ENCODE assay signal across 19 cellular contexts in the genomic region with DNA sequence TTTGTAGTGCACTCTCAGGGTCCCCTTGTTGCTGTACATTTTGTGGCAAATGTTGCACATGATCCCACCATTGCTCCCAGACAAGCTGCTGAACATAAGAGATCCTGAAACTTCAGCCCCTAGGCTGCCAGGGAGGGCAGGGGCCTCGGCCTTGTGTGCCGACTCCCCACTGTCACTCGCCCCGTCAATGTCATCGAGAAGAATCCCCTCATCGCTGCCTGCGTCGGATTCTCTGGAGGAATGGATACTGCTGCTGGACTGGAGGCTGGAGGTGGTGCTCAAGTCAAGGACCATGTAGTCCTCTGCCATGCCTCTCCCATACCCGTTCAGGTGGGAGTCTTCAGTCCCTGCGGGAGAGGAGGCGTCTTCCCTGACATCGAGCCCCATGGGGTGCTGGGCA.
DNase-seq lines count a peak whose midpoint lies in the region; ATAC-seq and TF ChIP-seq lines count a peak whose summit lies in the region.
"Had no signal": no experiment of that assay in that cellular context is flagged by ENCODE, and none has a peak within 500 bp of the region (broad histone marks: within the 10 kb centered on the region; RNA-seq: fewer than 3 reads in every experiment).

No MANE protein-coding gene starts in this region.

- peak overlapping the region; percentile 50 for H2BK12ac ChIP-seq in neuronal stem cell (ENCODE audit: low read length)

- peak overlapping the region; percentile 76 for H2AK5ac ChIP-seq in neuronal stem cell (ENCODE audit: low read depth, low read length)

- TF ChIP-seq EP300 in SK-N-SH (IDR thresholded peaks at IDR 0.05; ENCODE audit: borderline replicate concordance in 1 of 2, low read depth in 1 of 2, low read length in 1 of 2) = no peak
- TF ChIP-seq EP300 in esophagus muscularis mucosa (IDR thresholded peaks at IDR 0.05) = no peak

- H3K79me2 ChIP-seq in SK-N-SH (ENCODE audit: insufficient read depth) = peaks cover 8% of the 10 kb centered on the region

- CTCF ChIA-PET in SK-N-SH (lab: Yijun Ruan, JAX) = no interaction called here

- H3K4me2 ChIP-seq in SK-N-SH = no peak overlapping the region
- no peak overlapping the region for H3K4me2 ChIP-seq in neuronal stem cell (ENCODE audit: insufficient read depth, low read length, poor library complexity, severe bottlenecking)
- H3K4me2 ChIP-seq: A549; BLaER1 treated with 17β-estradiol and CSF1 and Interleukin-3, amounts not matched to agents 10 nM and 100 nM had no signal

- H3K9ac ChIP-seq in SK-N-SH (no peak overlapping the region), neuronal stem cell (ENCODE audit: low read depth, low read length, poor library complexity) (no peak overlapping the region)
- H3K9ac ChIP-seq: BLaER1 treated with 17β-estradiol and CSF1 and Interleukin-3, amounts not matched to agents 10 nM and 100 nM had no signal

- TF ChIP-seq CTCF in SK-N-SH (IDR thresholded peaks at IDR 0.05) (no peak), esophagus muscularis mucosa (IDR thresholded peaks at IDR 0.05) (no peak), vagina (IDR thresholded peaks at IDR 0.05) (no peak)

- POLR2A ChIA-PET in SK-N-SH (lab: Yijun Ruan, JAX) = no interaction called here

- no peak overlapping the region for H3K4ac ChIP-seq in neuronal stem cell (ENCODE audit: low read length)

- peak overlapping the region; percentile 14 for H3K23ac ChIP-seq in neuronal stem cell (ENCODE audit: low read depth, low read length, poor library complexity)

- 97% methylated on average over 12 of the region's 12 CpGs for WGBS in SK-N-SH (ENCODE audit: low lambda C conversion rate)
- WGBS in esophagus muscularis mucosa = 95% methylated on average over 11 of the region's 12 CpGs
- no CpG with 5 or more reads among the region's 12 CpGs for WGBS in neuronal stem cell (ENCODE audit: extremely low coverage in 2 of 2, insufficient read length in 2 of 2, insufficient replicate concordance in 1 of 2), 2 donors

- H2AFZ ChIP-seq in SK-N-SH (ENCODE audit: low read depth) (no peak overlapping the region), neuronal stem cell (ENCODE audit: low read length) (no peak overlapping the region)

- DNase-seq in SK-N-SH = no peak
- peak; percentile 74 for DNase-seq in esophagus muscularis mucosa (ENCODE audit: extremely low spot score)
- no peak for DNase-seq in neuronal stem cell (ENCODE audit: low spot score)
- DNase-seq in sciatic nerve (ENCODE audit: low spot score) = no peak
- no peak for DNase-seq in vagina (ENCODE audit: extremely low spot score in 2 of 2)
- DNase-seq in cerebellar nuclear complex (lab: John Stamatoyannopoulos, UW) = no peak
- no peak for DNase-seq in medulla oblongata (ENCODE audit: extremely low spot score)
- DNase-seq: AML-193; Caco-2; Calu3; CD4-positive, alpha-beta T cell; CD8-positive, alpha-beta T cell; DMS79 treated with DMSO at 0.1 percent for 48 hours; GF-D8 had no signal

- peak overlapping the region; percentile 37 for H2BK120ac ChIP-seq in neuronal stem cell (ENCODE audit: low read depth, low read length)

- H3K18ac ChIP-seq in neuronal stem cell (ENCODE audit: low read length) = peak overlapping the region; percentile 25

- H3K9me3 ChIP-seq in SK-N-SH = no peaks in the 10 kb centered on the region
- H3K9me3 ChIP-seq in esophagus muscularis mucosa = no peaks in the 10 kb centered on the region
- H3K9me3 ChIP-seq in neuronal stem cell (replicated peaks in 1 of 2; ENCODE audit: control insufficient read depth in 2 of 2, insufficient read depth in 1 of 2, low read depth in 1 of 2, low read length in 2 of 2) = no peaks in the 10 kb centered on the region
- H3K9me3 ChIP-seq in vagina = no peaks in the 10 kb centered on the region
- H3K9me3 ChIP-seq: A549 had no signal

- no peak for TF ChIP-seq POLR2A in esophagus muscularis mucosa (IDR thresholded peaks at IDR 0.05; ENCODE audit: low read depth)
- no peak for TF ChIP-seq POLR2A in vagina (IDR thresholded peaks at IDR 0.05)

- no peaks in the 10 kb centered on the region for H4K20me1 ChIP-seq in SK-N-SH (ENCODE audit: insufficient read depth)
- H4K20me1 ChIP-seq: BLaER1 treated with 17β-estradiol and CSF1 and Interleukin-3, amounts not matched to agents 10 nM and 100 nM had no signal

- no peak overlapping the region for H4K91ac ChIP-seq in neuronal stem cell (ENCODE audit: low read depth, low read length, poor library complexity)

- H2BK5ac ChIP-seq in neuronal stem cell (ENCODE audit: low read length) = peak overlapping the region; percentile 45

- no peaks in the 10 kb centered on the region for H3K79me1 ChIP-seq in neuronal stem cell (ENCODE audit: low read depth, low read length)

- no peak for ATAC-seq in SK-N-SH treated with all-trans-retinoic acid at 6 μM for 48 hours
- ATAC-seq in sciatic nerve = peak; percentile 16
- ATAC-seq: A549; CD8-positive, alpha-beta T cell had no signal

- peaks cover 2 to 16% of the 10 kb centered on the region in 2 experiments for H3K36me3 ChIP-seq in SK-N-SH (replicated peaks in 1 of 2; ENCODE audit: control insufficient read depth in 1 of 2, insufficient read depth in 2 of 2, low read length in 1 of 2)
- H3K36me3 ChIP-seq in esophagus muscularis mucosa = peaks cover 0 to 9% (median 7%) of the 10 kb centered on the region in 4 donors
- no peaks in the 10 kb centered on the region for H3K36me3 ChIP-seq in neuronal stem cell (replicated peaks in 1 of 2; ENCODE audit: control insufficient read depth in 2 of 2, insufficient read depth in 2 of 2, low read length in 2 of 2)
- no peaks in the 10 kb centered on the region for H3K36me3 ChIP-seq in vagina

- peaks cover 16% of the 10 kb centered on the region for H3F3A ChIP-seq in SK-N-SH (replicated peaks; ENCODE audit: insufficient read depth)

- intact Hi-C loops in esophagus muscularis mucosa (cut with DNase I) (no loop called here), sciatic nerve (cut with DNase I) (no loop called here), vagina (cut with DNase I) (no loop called here)

- peaks cover 19 to 24% of the 10 kb centered on the region in 2 experiments for H3K4me1 ChIP-seq in SK-N-SH (ENCODE audit: control insufficient read depth in 1 of 2, insufficient read depth in 2 of 2, low read depth in 1 of 2, low read length in 1 of 2)
- peaks cover 0 to 9% (median 0%) of the 10 kb centered on the region in 4 donors for H3K4me1 ChIP-seq in esophagus muscularis mucosa
- peaks cover 7 to 16% of the 10 kb centered on the region in 2 donors for H3K4me1 ChIP-seq in neuronal stem cell (ENCODE audit: control insufficient read depth in 2 of 2, insufficient read depth in 1 of 2, low read depth in 1 of 2, low read length in 2 of 2)
- H3K4me1 ChIP-seq in vagina = peaks cover 8% of the 10 kb centered on the region
- H3K4me1 ChIP-seq: Caco-2 had no signal

- no peak overlapping the region for H3K27ac ChIP-seq in SK-N-SH (ENCODE audit: low read depth in 2 of 2, low read length in 1 of 2)
- H3K27ac ChIP-seq in esophagus muscularis mucosa (replicated peaks in 1 of 4) = no peak overlapping the region
- H3K27ac ChIP-seq in neuronal stem cell (replicated peaks; ENCODE audit: low read length) = no peak overlapping the region
- no peak overlapping the region for H3K27ac ChIP-seq in vagina
- H3K27ac ChIP-seq: 22Rv1; BLaER1 treated with 17β-estradiol and CSF1 and Interleukin-3, amounts not matched to agents 10 nM and 100 nM; C4-2B had no signal

- no peaks in the 10 kb centered on the region for H3K9me2 ChIP-seq in SK-N-SH

- no peaks in the 10 kb centered on the region for H3K27me3 ChIP-seq in SK-N-SH (ENCODE audit: insufficient read depth)
- no peaks in the 10 kb centered on the region for H3K27me3 ChIP-seq in esophagus muscularis mucosa
- H3K27me3 ChIP-seq in neuronal stem cell (ENCODE audit: control insufficient read depth in 3 of 3, insufficient read depth in 3 of 3, low read depth in 1 of 3, low read length in 3 of 3) = no peaks in the 10 kb centered on the region
- no peaks in the 10 kb centered on the region for H3K27me3 ChIP-seq in vagina
- H3K27me3 ChIP-seq: BLaER1 treated with 17β-estradiol and CSF1 and Interleukin-3, amounts not matched to agents 10 nM and 100 nM had no signal

- H3K4me3 ChIP-seq in SK-N-SH (ENCODE audit: low read depth in 2 of 2, low read length in 1 of 2) (no peak overlapping the region), esophagus muscularis mucosa (no peak overlapping the region), neuronal stem cell (ENCODE audit: low read length in 2 of 2) (no peak overlapping the region), vagina (no peak overlapping the region)
- H3K4me3 ChIP-seq: A549; BLaER1 treated with 17β-estradiol and CSF1 and Interleukin-3, amounts not matched to agents 10 nM and 100 nM had no signal

- no peak overlapping the region for H4K8ac ChIP-seq in neuronal stem cell (ENCODE audit: low read depth, low read length)

- no peak overlapping the region for H2BK15ac ChIP-seq in neuronal stem cell (ENCODE audit: low read length)

- no peak for TF ChIP-seq RAD21 in SK-N-SH (IDR thresholded peaks at IDR 0.05; ENCODE audit: low read length)

- H3K14ac ChIP-seq in neuronal stem cell (ENCODE audit: low read length) = no peak overlapping the region

TF ChIP-seq in SK-N-SH, 30 proteins besides CTCF, POLR2A, EP300 and RAD21:
- no peak for TF ChIP-seq YY1 (IDR thresholded peaks at IDR 0.05; ENCODE audit: low read depth)
- no peak for TF ChIP-seq CHD2 (IDR thresholded peaks at IDR 0.05; ENCODE audit: low read length, partially characterized antibody)
- no peak for TF ChIP-seq MAX (IDR thresholded peaks at IDR 0.05; ENCODE audit: low read depth)
- TF ChIP-seq, protein P1, sequence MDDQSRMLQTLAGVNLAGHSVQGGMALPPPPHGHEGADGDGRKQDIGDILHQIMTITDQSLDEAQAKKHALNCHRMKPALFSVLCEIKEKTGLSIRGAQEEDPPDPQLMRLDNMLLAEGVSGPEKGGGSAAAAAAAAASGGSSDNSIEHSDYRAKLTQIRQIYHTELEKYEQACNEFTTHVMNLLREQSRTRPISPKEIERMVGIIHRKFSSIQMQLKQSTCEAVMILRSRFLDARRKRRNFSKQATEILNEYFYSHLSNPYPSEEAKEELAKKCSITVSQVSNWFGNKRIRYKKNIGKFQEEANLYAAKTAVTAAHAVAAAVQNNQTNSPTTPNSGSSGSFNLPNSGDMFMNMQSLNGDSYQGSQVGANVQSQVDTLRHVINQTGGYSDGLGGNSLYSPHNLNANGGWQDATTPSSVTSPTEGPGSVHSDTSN (IDR thresholded peaks at IDR 0.05) = no peak
- TF ChIP-seq, protein P2, sequence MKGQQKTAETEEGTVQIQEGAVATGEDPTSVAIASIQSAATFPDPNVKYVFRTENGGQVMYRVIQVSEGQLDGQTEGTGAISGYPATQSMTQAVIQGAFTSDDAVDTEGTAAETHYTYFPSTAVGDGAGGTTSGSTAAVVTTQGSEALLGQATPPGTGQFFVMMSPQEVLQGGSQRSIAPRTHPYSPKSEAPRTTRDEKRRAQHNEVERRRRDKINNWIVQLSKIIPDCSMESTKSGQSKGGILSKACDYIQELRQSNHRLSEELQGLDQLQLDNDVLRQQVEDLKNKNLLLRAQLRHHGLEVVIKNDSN (IDR thresholded peaks at IDR 0.05; ENCODE audit: borderline replicate concordance, low read depth) = no peak
